ENCODE assay signal across 11 cellular contexts in genomic region chr16:86578499-86579267, GRCh38. TPM values are rescaled to one million over a fixed set of nuclear protein-coding genes. Genes with fewer than 3 reads are reported as not detected.
DNase-seq lines count a peak whose midpoint lies in the region; ATAC-seq and TF ChIP-seq lines count a peak whose summit lies in the region.
"Had no signal": no experiment of that assay in that cellular context is flagged by ENCODE, and none has a peak within 500 bp of the region (broad histone marks: within the 10 kb centered on the region; RNA-seq: fewer than 3 reads in every experiment).

TSS of gene FOXL1 (plus strand) at chr16:86578549. CDS start at chr16:86578724, 175 bp downstream.

- H3K23ac ChIP-seq in mesenchymal stem cell (ENCODE audit: low read length in 2 of 2), result peak within 1 kb of the TSS in 1 of 2 experiments; percentile 96

- H3K79me1 ChIP-seq in mesenchymal stem cell (replicated peaks; ENCODE audit: low read length, poor library complexity, severe bottlenecking), result peaks cover 1% of the 10 kb centered on the region

- ATAC-seq in Right ventricle myocardium superior (ENCODE audit: poor library complexity), result no peak
- ATAC-seq in Right ventricle myocardium inferior, result no peak
- peak; percentile 31 for ATAC-seq in aorta (ENCODE audit: low FRiP score)
- ATAC-seq in GM21786 (IDR thresholded peaks at IDR 0.05; ENCODE audit: unreplicated experiment), result no peak

- H4K91ac ChIP-seq in mesenchymal stem cell (ENCODE audit: low read length), result peak within 1 kb of the TSS; percentile 100

- H3K9me3 ChIP-seq in mesenchymal stem cell (ENCODE audit: control insufficient read depth, low read length), result no peaks in the 10 kb centered on the region
- no peaks in the 10 kb centered on the region for H3K9me3 ChIP-seq in aorta (ENCODE audit: control insufficient read depth, low read length)

- H4K8ac ChIP-seq in mesenchymal stem cell (ENCODE audit: low read length), result peak within 1 kb of the TSS; percentile 100

- H3K4me2 ChIP-seq in mesenchymal stem cell (ENCODE audit: low read length, poor library complexity, severe bottlenecking), result peak within 1 kb of the TSS; percentile 88

- peak within 1 kb of the TSS; percentile 97 for H2BK120ac ChIP-seq in mesenchymal stem cell (ENCODE audit: low read depth, low read length)

- H2AFZ ChIP-seq in mesenchymal stem cell (ENCODE audit: low read depth, low read length), result no peak within 1 kb of the TSS

- H3K9ac ChIP-seq in mesenchymal stem cell (ENCODE audit: low read length), result peak within 1 kb of the TSS; percentile 86

- H3K4me3 ChIP-seq in mesenchymal stem cell (ENCODE audit: insufficient read depth in 1 of 2, low read depth in 1 of 2, low read length in 2 of 2) (peak within 1 kb of the TSS; percentile 52 to 86), aorta (ENCODE audit: low read length in 2 of 2) (peak within 1 kb of the TSS; percentile 23 to 52)

- peak within 1 kb of the TSS; percentile 91 to 99 for H2BK12ac ChIP-seq in mesenchymal stem cell (ENCODE audit: low read length in 2 of 2)

- peak within 1 kb of the TSS; percentile 95 to 100 for H3K4ac ChIP-seq in mesenchymal stem cell (ENCODE audit: low read depth in 1 of 2, low read length in 2 of 2)

- intact Hi-C loops in Right ventricle myocardium superior (cut with DNase I) (loop anchor here (10.0 kb wide), 2 partner anchors 186 to 256 kb away; no protein-coding TSS in a partner anchor), Right ventricle myocardium inferior (cut with DNase I) (loop anchor here (5.0 kb wide), 1 partner anchor 89 kb away; no protein-coding TSS in a partner anchor), aorta (cut with DNase I) (loop anchor here (5.0 to 10.0 kb wide), 8 partner anchors 34 to 549 kb away; no protein-coding TSS in a partner anchor)

- peak within 1 kb of the TSS; percentile 100 for H2BK15ac ChIP-seq in mesenchymal stem cell (ENCODE audit: low read depth, poor library complexity, severe bottlenecking)

- H3K4me3 Mint-ChIP-seq in endothelial cell (ENCODE audit: unreplicated experiment), result peak within 1 kb of the TSS; percentile 86

- peak within 1 kb of the TSS in 1 of 2 experiments; percentile 100 for H3K14ac ChIP-seq in mesenchymal stem cell (ENCODE audit: low read length in 2 of 2)

- peak within 1 kb of the TSS; percentile 98 for H2AK5ac ChIP-seq in mesenchymal stem cell (ENCODE audit: low read length, severe bottlenecking)

- peaks cover 0 to 5% of the 10 kb centered on the region in 2 experiments for H3K27me3 ChIP-seq in mesenchymal stem cell (ENCODE audit: control insufficient read depth in 1 of 2, insufficient read depth in 1 of 2, low read length in 2 of 2)
- no peaks in the 10 kb centered on the region for H3K27me3 ChIP-seq in aorta (ENCODE audit: control insufficient read depth in 1 of 2, insufficient read depth in 2 of 2, low read length in 1 of 2)

- H3K27me3 Mint-ChIP-seq in endothelial cell (ENCODE audit: unreplicated experiment), result peaks cover 24% of the 10 kb centered on the region

- no peaks in the 10 kb centered on the region for H3K9me3 Mint-ChIP-seq in endothelial cell (ENCODE audit: unreplicated experiment)

- DNase-seq in Right ventricle myocardium superior (peak; percentile 61), Right ventricle myocardium inferior (ENCODE audit: missing footprints) (no peak), endothelial cell (ENCODE audit: low spot score) (peak; percentile 35), mesenchymal stem cell (peak; percentile 82), aorta (peak; percentile 73 to 88), NCI-H2107 (lab: John Stamatoyannopoulos, UW) (no peak), NCI-H2196 (lab: John Stamatoyannopoulos, UW; ENCODE audit: unreplicated experiment) (no peak)
- DNase-seq: activated CD4-positive, alpha-beta T cell treated with anti-CD3 and anti-CD28 coated beads for 48 hours; NCI-H2029; stimulated activated CD4-positive, alpha-beta T cell treated with anti-CD3 and anti-CD28 coated beads, Interleukin-2, amount 100 ng/mL, for 48 hours had no signal

- 1% methylated on average over 69 of the region's 73 CpGs for WGBS in mesenchymal stem cell
- 1 to 7% methylated on average over 73 of the region's 73 CpGs for WGBS in aorta, 2 donors

- TF ChIP-seq CTCF in endothelial cell (IDR thresholded peaks at IDR 0.05; ENCODE audit: unreplicated experiment), result no peak

- peaks cover 43% of the 10 kb centered on the region for H3K4me1 Mint-ChIP-seq in endothelial cell (ENCODE audit: unreplicated experiment)

- peak within 1 kb of the TSS; percentile 99 to 100 for H3K18ac ChIP-seq in mesenchymal stem cell (ENCODE audit: low read depth in 1 of 2, low read length in 2 of 2)

- peaks cover 8% of the 10 kb centered on the region for H3K36me3 Mint-ChIP-seq in endothelial cell (ENCODE audit: low read depth, unreplicated experiment)

- H3K27ac ChIP-seq in mesenchymal stem cell (ENCODE audit: low read length, poor library complexity, severe bottlenecking), result peak within 1 kb of the TSS; percentile 96
- H3K27ac ChIP-seq in aorta (ENCODE audit: low read depth in 1 of 2, low read length in 2 of 2), result peak within 1 kb of the TSS; percentile 97 to 98

- peak within 1 kb of the TSS; percentile 61 for H3K27ac Mint-ChIP-seq in endothelial cell (ENCODE audit: unreplicated experiment)

- H2BK5ac ChIP-seq in mesenchymal stem cell (ENCODE audit: low read depth, low read length, poor library complexity, severe bottlenecking), result peak within 1 kb of the TSS; percentile 96

- H3K36me3 ChIP-seq in mesenchymal stem cell (ENCODE audit: control insufficient read depth in 1 of 2, insufficient read depth in 2 of 2, low read depth in 1 of 2, low read length in 2 of 2) (peaks cover 0 to 4% of the 10 kb centered on the region in 2 experiments), aorta (ENCODE audit: control insufficient read depth in 1 of 2, insufficient read depth in 2 of 2, low read length in 1 of 2) (no peaks in the 10 kb centered on the region)

- H3K4me1 ChIP-seq in mesenchymal stem cell (ENCODE audit: control insufficient read depth, insufficient read depth, low read depth, low read length) (peaks cover 38% of the 10 kb centered on the region), aorta (ENCODE audit: control insufficient read depth in 1 of 2, insufficient read depth in 2 of 2, low read length in 2 of 2) (peaks cover 0 to 2% of the 10 kb centered on the region in 2 donors)

RNA-seq across cellular contexts. Expression of gene FOXL1, which starts in this region (rescaled TPM):
- total RNA-seq in Right ventricle myocardium superior (0.75 TPM), Right ventricle myocardium inferior (0.60 TPM), endothelial cell (ENCODE audit: unreplicated experiment) (3.4 TPM), aorta (10 to 100 TPM; 23.8 to 34.4 TPM)
- polyA plus RNA-seq in mesenchymal stem cell (2013, experiment 1 of 2), result 10.5 TPM
- polyA plus RNA-seq in mesenchymal stem cell (2013, experiment 2 of 2), result 11.8 TPM
- polyA plus RNA-seq in aorta, result 10 to 100 TPM in 1 of 2 donors, 1 to 10 TPM in 1; 4.3 to 11.9 TPM

Comparison
In these comparisons a context has a peak if more than half of its experiments do, and no peak if none do; other contexts are left out.
1. Peak in DNase-seq in Right ventricle myocardium superior; RNA of the gene not detected or under 1 TPM.
2. DNase-seq: peak in endothelial cell (single experiment), mesenchymal stem cell (single experiment) and aorta (2 of 2); none in Right ventricle myocardium inferior (single experiment), NCI-H2107 (single experiment) and NCI-H2196 (single experiment).